ENCODE assay signal across 23 cellular contexts in genomic region chr15:36826948-36827347, GRCh38.
"Had no signal": no experiment of that assay in that cellular context is flagged by ENCODE, and none has a peak within 500 bp of the region (broad histone marks: within the 10 kb centered on the region; RNA-seq: fewer than 3 reads in every experiment).

No MANE protein-coding gene starts in this region.

- H3K27ac Mint-ChIP-seq: activated CD8-positive, alpha-beta T cell treated with anti-CD3 and anti-CD28 coated beads for 36 hours; activated naive CD8-positive, alpha-beta T cell treated with anti-CD3 and anti-CD28 coated beads, Interleukin-2, amount 10 ng/mL, durations not matched to agents 7 days and 5 days; T-helper 1 cell treated with Interleukin-12 subunit alpha and Interleukin-12 subunit beta and Interleukin-4 antibody, amounts not matched to agents 30 μg/mL and 1 μg/mL, for 36 hours had no signal

- H3K36me3 ChIP-seq: adrenal gland, breast epithelium had no signal

- H3K4me1 Mint-ChIP-seq: activated naive CD8-positive, alpha-beta T cell treated with anti-CD3 and anti-CD28 coated beads, Interleukin-2, amount 10 ng/mL, durations not matched to agents 7 days and 5 days had no signal

- H3K4me1 ChIP-seq: adrenal gland, breast epithelium had no signal

- H3K27ac ChIP-seq: adrenal gland, breast epithelium, SK-N-MC had no signal

- H3K36me3 Mint-ChIP-seq: activated naive CD8-positive, alpha-beta T cell treated with anti-CD3 and anti-CD28 coated beads, Interleukin-2, amount 10 ng/mL, durations not matched to agents 7 days and 5 days had no signal

- H3K27me3 ChIP-seq: adrenal gland, breast epithelium had no signal

- ATAC-seq: activated CD4-positive, CD25-positive, alpha-beta regulatory T cell treated with anti-CD3 and anti-CD28 coated beads, Interleukin-2, amount 50 U/mL, for 24 hours; activated CD8-positive, alpha-beta T cell treated with anti-CD3 and anti-CD28 coated beads for 36 hours had no signal

- H3K4me3 Mint-ChIP-seq: activated CD8-positive, alpha-beta T cell treated with anti-CD3 and anti-CD28 coated beads for 36 hours; activated naive CD8-positive, alpha-beta T cell treated with anti-CD3 and anti-CD28 coated beads, Interleukin-2, amount 10 ng/mL, durations not matched to agents 7 days and 5 days; T-helper 1 cell treated with Interleukin-12 subunit alpha and Interleukin-12 subunit beta and Interleukin-4 antibody, amounts not matched to agents 30 μg/mL and 1 μg/mL, for 36 hours had no signal

- H3K9me3 ChIP-seq: breast epithelium had no signal

- H3K4me3 ChIP-seq: adrenal gland, breast epithelium, SK-N-MC had no signal

- DNase-seq: activated CD4-positive, alpha-beta T cell treated with anti-CD3 and anti-CD28 coated beads for 4 hours; activated CD8-positive, alpha-beta memory T cell treated with anti-CD3 and anti-CD28 coated beads, Interleukin-2, amount 50 U/mL, for 48 hours; activated CD8-positive, alpha-beta T cell treated with anti-CD3 and anti-CD28 coated beads for 36 hours; activated naive CD4-positive, alpha-beta T cell treated with anti-CD3 and anti-CD28 coated beads, Interleukin-2, amount 50 U/mL, for 16 hours; activated naive CD8-positive, alpha-beta T cell treated with anti-CD3 and anti-CD28 coated beads, Interleukin-2, amount 10 ng/mL, durations not matched to agents 7 days and 5 days; activated T-cell treated with anti-CD3 and anti-CD28 coated beads, Interleukin-2, amount 50 U/mL, for 1 hour; adrenal gland; aorta; central memory CD4-positive, alpha-beta T cell; KG1; NCI-H1048; NCI-H1694; NCI-H2029; NCI-H2107; NCI-H2171 treated with DMSO at 0.1 percent for 48 hours; NCI-H226; NCI-H526; NCI-H774; SIG-M5 had no signal
